In genomic region chr19:18293642-18294466, GRCh38 we compare ENCODE assay signal across 9 cellular contexts. TPM values are rescaled to one million over a fixed set of nuclear protein-coding genes. Genes with fewer than 3 reads are reported as not detected.
A peak's percentile ranks its signal among the peaks of the same experiment; 100 is the strongest.
DNase-seq lines count a peak whose midpoint lies in the region; ATAC-seq and TF ChIP-seq lines count a peak whose summit lies in the region.
"Had no signal": no experiment of that assay in that cellular context is flagged by ENCODE, and none has a peak within 500 bp of the region (broad histone marks: within the 10 kb centered on the region; RNA-seq: fewer than 3 reads in every experiment).

No MANE protein-coding gene starts in this region.

- H3K27me3 ChIP-seq in GM23248 (replicated peaks; ENCODE audit: insufficient read depth) (no peaks in the 10 kb centered on the region), left ventricle myocardium inferior (ENCODE audit: low read depth) (no peaks in the 10 kb centered on the region)

- H3K79me2 ChIP-seq in GM23248 (ENCODE audit: insufficient read depth), result no peaks in the 10 kb centered on the region

- H3F3A ChIP-seq in GM23248 (ENCODE audit: insufficient read depth), result peaks cover 36% of the 10 kb centered on the region

- DNase-seq in GM23248 (no peak), left ventricle myocardium inferior (peak; percentile 24), dedifferentiated amniotic fluid mesenchymal stem cell (ENCODE audit: extremely low spot score) (no peak), NCI-H2196 (lab: John Stamatoyannopoulos, UW; ENCODE audit: unreplicated experiment) (no peak)

- H4K20me1 ChIP-seq in GM23248 (ENCODE audit: insufficient read depth), result no peaks in the 10 kb centered on the region

- TF ChIP-seq CTCF in VCaP (conservative IDR thresholded peaks at IDR 0.05) (no peak), left ventricle myocardium inferior (IDR thresholded peaks at IDR 0.05; ENCODE audit: borderline replicate concordance) (no peak)

- H3K9me3 ChIP-seq in GM23248 (ENCODE audit: low read depth) (no peaks in the 10 kb centered on the region), left ventricle myocardium inferior (replicated peaks) (no peaks in the 10 kb centered on the region)

- peaks cover 20% of the 10 kb centered on the region for H3K4me1 ChIP-seq in GM23248 (ENCODE audit: insufficient read depth)
- peaks cover 43% of the 10 kb centered on the region for H3K4me1 ChIP-seq in left ventricle myocardium inferior

- H3K4me3 ChIP-seq in GM23248, result 0 out of 2 replicates have a peak overlapping the region, but pooled peaks have one; percentile 72
- peak overlapping the region; percentile 74 for H3K4me3 ChIP-seq in left ventricle myocardium inferior
- H3K4me3 ChIP-seq in skin epidermis, result peak overlapping the region in 1 of 7 experiments; percentile 46

- no peaks in the 10 kb centered on the region for H3K9me2 ChIP-seq in GM23248 (ENCODE audit: insufficient read depth)

- peak overlapping the region; percentile 88 for H3K27ac ChIP-seq in GM23248
- peak overlapping the region; percentile 96 for H3K27ac ChIP-seq in VCaP
- peak overlapping the region; percentile 98 for H3K27ac ChIP-seq in left ventricle myocardium inferior (replicated peaks)
- H3K27ac ChIP-seq in skin epidermis, result peak overlapping the region in 20 of 21 experiments; percentile 83 to 100 (median 96)

- ATAC-seq in HG03045 (IDR thresholded peaks at IDR 0.05; ENCODE audit: unreplicated experiment) (no peak), GM18907 (IDR thresholded peaks at IDR 0.05; ENCODE audit: unreplicated experiment) (no peak)

- H3K4me2 ChIP-seq in GM23248 (ENCODE audit: unreplicated experiment), result peak overlapping the region; percentile 92

- H3K36me3 ChIP-seq in GM23248 (ENCODE audit: low read depth) (no peaks in the 10 kb centered on the region), left ventricle myocardium inferior (no peaks in the 10 kb centered on the region)

- WGBS in GM23248 (ENCODE audit: low coverage in 1 of 2, low lambda C conversion rate in 2 of 2, missing lambda C conversion rate in 2 of 2), 2 experiments, result 71% methylated on average over 18 of the region's 18 CpGs

- peak overlapping the region; percentile 94 for H3K9ac ChIP-seq in GM23248

- in situ Hi-C loops in GM23248 (cut with MboI), result no loop called here

- H2AFZ ChIP-seq in GM23248, result peak overlapping the region; percentile 63

- intact Hi-C loops in left ventricle myocardium inferior (cut with micrococcal nuclease), result no loop called here

RNA-seq across cellular contexts. Expression of gene JUND, which starts 12.4 kb away (rescaled TPM):
- 123 and 172 TPM in 2 replicates for total RNA-seq in GM23248 (2014; rRNA removed; shearing (Covaris generic))
- 15.3 and 17.9 TPM in 2 replicates for polyA plus RNA-seq in GM23248 (2016; fragmentation: Nextera tagmentation; extraction: Ambion mirVana)
- total RNA-seq in left ventricle myocardium inferior, result 107 TPM

RNA-seq across cellular contexts. Expression of gene IQCN, which starts 19.6 kb away (rescaled TPM):
- total RNA-seq in GM23248 (2014; rRNA removed; shearing (Covaris generic)), result 0.11 and 0.25 TPM in 2 replicates
- polyA plus RNA-seq in GM23248 (2016; fragmentation: Nextera tagmentation; extraction: Ambion mirVana), result 0.16 and 0.33 TPM in 2 replicates
- 0.49 TPM for total RNA-seq in left ventricle myocardium inferior
- polyA plus RNA-seq: keratinocyte had no signal

RNA-seq across cellular contexts. Expression of gene LSM4, which starts 29.0 kb away (rescaled TPM):
- total RNA-seq in GM23248 (2014; rRNA removed; shearing (Covaris generic)), result 167 and 203 TPM in 2 replicates
- 200 and 208 TPM in 2 replicates for polyA plus RNA-seq in GM23248 (2016; fragmentation: Nextera tagmentation; extraction: Ambion mirVana)
- total RNA-seq in left ventricle myocardium inferior, result 94.8 TPM

RNA-seq across cellular contexts. Expression of gene PGPEP1, which starts 46.5 kb away (rescaled TPM):
- total RNA-seq in GM23248 (2014; rRNA removed; shearing (Covaris generic)), result 12.0 and 20.5 TPM in 2 replicates
- 9.4 and 14.5 TPM in 2 replicates for polyA plus RNA-seq in GM23248 (2016; fragmentation: Nextera tagmentation; extraction: Ambion mirVana)
- total RNA-seq in left ventricle myocardium inferior, result 38.8 TPM
